In genomic region chr17:38799501-38800236, GRCh38 we compare ENCODE assay signal across 8 cellular contexts. TPM values are rescaled to one million over a fixed set of nuclear protein-coding genes. Genes with fewer than 3 reads are reported as not detected.
DNase-seq lines count a peak whose midpoint lies in the region; ATAC-seq and TF ChIP-seq lines count a peak whose summit lies in the region.

TSS of gene PIP4K2B (minus strand) at chr17:38799556. CDS start at chr17:38799424, 132 bp downstream.

- H3K9ac ChIP-seq in liver (ENCODE audit: low read depth in 1 of 2, low read length in 2 of 2): peak within 1 kb of the TSS; percentile 54 to 81

- ATAC-seq in CD4-positive, CD25-positive, alpha-beta regulatory T cell (ENCODE audit: low read depth in 2 of 2): peak; percentile 74 to 76
- peak; percentile 62 for ATAC-seq in GM19452 (IDR thresholded peaks at IDR 0.05; ENCODE audit: unreplicated experiment)

- no peaks in the 10 kb centered on the region for H3K27me3 Mint-ChIP-seq in CD4-positive, CD25-positive, alpha-beta regulatory T cell
- H3K27me3 Mint-ChIP-seq in activated CD4-positive, alpha-beta memory T cell treated with anti-CD3 and anti-CD28 coated beads for 36 hours: no peaks in the 10 kb centered on the region

- no peaks in the 10 kb centered on the region for H3K27me3 ChIP-seq in CD4-positive, CD25-positive, alpha-beta regulatory T cell (ENCODE audit: control insufficient read depth, insufficient read depth, low read length)
- no peaks in the 10 kb centered on the region for H3K27me3 ChIP-seq in liver (ENCODE audit: control insufficient read depth in 4 of 4, insufficient read depth in 4 of 4, low read length in 3 of 4)

- peak within 1 kb of the TSS; percentile 87 to 94 (median 91) for H3K27ac Mint-ChIP-seq in CD4-positive, CD25-positive, alpha-beta regulatory T cell
- peak within 1 kb of the TSS; percentile 86 for H3K27ac Mint-ChIP-seq in activated CD4-positive, alpha-beta memory T cell treated with anti-CD3 and anti-CD28 coated beads for 36 hours

- H3K4me1 ChIP-seq in CD4-positive, CD25-positive, alpha-beta regulatory T cell (ENCODE audit: control insufficient read depth, insufficient read depth, low read length, poor library complexity, severe bottlenecking): peaks cover 25% of the 10 kb centered on the region
- H3K4me1 ChIP-seq in liver (ENCODE audit: control insufficient read depth in 4 of 4, insufficient read depth in 4 of 4, low read length in 3 of 4): peaks cover 4 to 37% (median 26%) of the 10 kb centered on the region in 4 donors

- CTCF ChIA-PET in activated CD4-positive, alpha-beta memory T cell treated with anti-CD3 and anti-CD28 coated beads for 36 hours (lab: Charles Lee): interaction anchor here (0.7 to 1.3 kb wide), 2 partner anchors 123 to 401 kb away, joined by 3 to 4 read pairs; partner anchors contain the start of gene RPL19

- TF ChIP-seq RAD21 in liver (IDR thresholded peaks at IDR 0.05): peak in 1 of 2 donors; percentile 24

- H3K36me3 Mint-ChIP-seq in CD4-positive, CD25-positive, alpha-beta regulatory T cell: peaks cover 29% of the 10 kb centered on the region
- peaks cover 25% of the 10 kb centered on the region for H3K36me3 Mint-ChIP-seq in activated CD4-positive, alpha-beta memory T cell treated with anti-CD3 and anti-CD28 coated beads for 36 hours

- H3K9me3 ChIP-seq in CD4-positive, CD25-positive, alpha-beta regulatory T cell (ENCODE audit: control insufficient read depth in 2 of 2, low read length in 2 of 2): no peaks in the 10 kb centered on the region
- no peaks in the 10 kb centered on the region for H3K9me3 ChIP-seq in liver (ENCODE audit: control insufficient read depth in 4 of 4, low read length in 3 of 4)

- H3K4me1 Mint-ChIP-seq in CD4-positive, CD25-positive, alpha-beta regulatory T cell: peaks cover 16 to 44% (median 37%) of the 10 kb centered on the region in 4 donors
- H3K4me1 Mint-ChIP-seq in activated CD4-positive, alpha-beta memory T cell treated with anti-CD3 and anti-CD28 coated beads for 36 hours (ENCODE audit: low read depth): peaks cover 33% of the 10 kb centered on the region

- TF ChIP-seq CTCF in liver (IDR thresholded peaks at IDR 0.05; ENCODE audit: low read depth, low read length, missing input control): no peak

- WGBS in liver: under 1% methylated on average over 74 of the region's 76 CpGs

- H3K9me3 Mint-ChIP-seq in CD4-positive, CD25-positive, alpha-beta regulatory T cell: no peaks in the 10 kb centered on the region
- no peaks in the 10 kb centered on the region for H3K9me3 Mint-ChIP-seq in activated CD4-positive, alpha-beta memory T cell treated with anti-CD3 and anti-CD28 coated beads for 36 hours

- POLR2A ChIA-PET in activated CD4-positive, alpha-beta memory T cell treated with anti-CD3 and anti-CD28 coated beads for 36 hours (lab: Charles Lee): interaction anchor here (1.0 kb wide), 1 partner anchor 54 kb away, joined by 3 read pairs; the partner anchor contains the start of gene RPL23

- peaks cover 30% of the 10 kb centered on the region for H3K36me3 ChIP-seq in CD4-positive, CD25-positive, alpha-beta regulatory T cell (ENCODE audit: control insufficient read depth, insufficient read depth, low read length)
- peaks cover 9 to 31% (median 28%) of the 10 kb centered on the region in 4 donors for H3K36me3 ChIP-seq in liver (ENCODE audit: control insufficient read depth in 4 of 4, insufficient read depth in 3 of 4, low read depth in 1 of 4, low read length in 3 of 4)

- H3K4me3 ChIP-seq in CD4-positive, CD25-positive, alpha-beta regulatory T cell (ENCODE audit: low read depth, low read length): peak within 1 kb of the TSS; percentile 88
- H3K4me3 ChIP-seq in liver (ENCODE audit: low read depth in 1 of 3, low read length in 3 of 3): peak within 1 kb of the TSS; percentile 82 to 89 (median 82)

- peak within 1 kb of the TSS; percentile 87 for H3K27ac ChIP-seq in CD4-positive, CD25-positive, alpha-beta regulatory T cell (ENCODE audit: insufficient read depth, low read length, poor library complexity, severe bottlenecking)
- H3K27ac ChIP-seq in liver (ENCODE audit: low read depth in 1 of 2, low read length in 2 of 2): peak within 1 kb of the TSS; percentile 93 to 99

- peak within 1 kb of the TSS; percentile 91 to 96 (median 94) for H3K4me3 Mint-ChIP-seq in CD4-positive, CD25-positive, alpha-beta regulatory T cell
- H3K4me3 Mint-ChIP-seq in activated CD4-positive, alpha-beta memory T cell treated with anti-CD3 and anti-CD28 coated beads for 36 hours: peak within 1 kb of the TSS; percentile 80

- peak; percentile 80 to 94 (median 82) for DNase-seq in CD4-positive, CD25-positive, alpha-beta regulatory T cell
- peak; percentile 97 for DNase-seq in HK-2 (ENCODE audit: unreplicated experiment)
- peak; percentile 98 for DNase-seq in NCI-H82 treated with DMSO at 0.1 percent for 48 hours (lab: John Stamatoyannopoulos, UW; ENCODE audit: unreplicated experiment)
- DNase-seq in activated CD4-positive, alpha-beta memory T cell treated with anti-CD3 and anti-CD28 coated beads for 36 hours: peak; percentile 94
- DNase-seq in dermis microvascular lymphatic vessel endothelial cell (ENCODE audit: low read depth in 2 of 2): peak; percentile 93 to 98
- peak; percentile 81 for DNase-seq in stimulated activated CD4-positive, alpha-beta T cell treated with anti-CD3 and anti-CD28 coated beads, Interleukin-4, amount 100 ng/mL, for 1 hour

- intact Hi-C loops in activated CD4-positive, alpha-beta memory T cell treated with anti-CD3 and anti-CD28 coated beads for 36 hours (cut with micrococcal nuclease): loop anchor here (1.0 to 2.0 kb wide), 3 partner anchors 26 to 71 kb away; partner anchors contain the start of genes CWC25, LASP1 and PSMB3

TF ChIP-seq in liver, 16 proteins besides CTCF, POLR2A, EP300 and RAD21 (continues in another document):
- peak; percentile 30 for TF ChIP-seq REST (IDR thresholded peaks at IDR 0.05)
- peak in 1 of 2 donors; percentile 54 for TF ChIP-seq RXRA (IDR thresholded peaks at IDR 0.05)
- TF ChIP-seq FOXA1 (IDR thresholded peaks at IDR 0.05): no peak
- TF ChIP-seq GABPA (IDR thresholded peaks at IDR 0.05 in 1 of 2, conservative IDR thresholded peaks at IDR 0.05 in 1 of 2): peak; percentile 45 to 68
- TF ChIP-seq MAX (IDR thresholded peaks at IDR 0.05): peak; percentile 73
- peak; percentile 10 for TF ChIP-seq ZBTB33 (IDR thresholded peaks at IDR 0.05)
- peak; percentile 58 to 65 for TF ChIP-seq HNF4A (conservative IDR thresholded peaks at IDR 0.05)
- peak; percentile 76 for TF ChIP-seq SP1 (IDR thresholded peaks at IDR 0.05)
- TF ChIP-seq ATF3 (IDR thresholded peaks at IDR 0.05): no peak
- TF ChIP-seq EGR1 (IDR thresholded peaks at IDR 0.05; ENCODE audit: low read depth in 2 of 2): peak; percentile 80 to 88
- TF ChIP-seq JUND (IDR thresholded peaks at IDR 0.05): no peak
- TF ChIP-seq HNF4G (IDR thresholded peaks at IDR 0.05): no peak
- TF ChIP-seq YY1 (IDR thresholded peaks at IDR 0.05): peak; percentile 97

RNA-seq across cellular contexts. Expression of gene PIP4K2B, which starts in this region (rescaled TPM):
- total RNA-seq in CD4-positive, CD25-positive, alpha-beta regulatory T cell: 29.5 TPM
- 10 to 100 TPM; 11.6 to 18.5 (median 16.9) TPM for polyA plus RNA-seq in CD4-positive, CD25-positive, alpha-beta regulatory T cell
- 10 to 100 TPM; 37.8 to 37.9 TPM for total RNA-seq in activated CD4-positive, alpha-beta memory T cell treated with anti-CD3 and anti-CD28 coated beads for 36 hours
- 26.8 and 41.1 TPM in 2 replicates for total RNA-seq in dermis microvascular lymphatic vessel endothelial cell
- 10 to 100 TPM; 18.2 to 21.5 TPM for total RNA-seq in liver
- polyA plus RNA-seq in liver: 1 to 10 TPM; 2.4 to 9.0 TPM

Comparison
In these comparisons a context has a peak if more than half of its experiments do, and no peak if none do; other contexts are left out.
1. Peak in every context shown above with its lines: DNase-seq, ATAC-seq, H3K4me3 ChIP-seq and H3K27ac ChIP-seq.